ENCODE assay signal across 15 cellular contexts in genomic region chr12:93886533-93887511, GRCh38.
DNase-seq lines count a peak whose midpoint lies in the region; ATAC-seq, FAIRE-seq and TF ChIP-seq lines count a peak whose summit lies in the region.
"Had no signal": no experiment of that assay in that cellular context is flagged by ENCODE, and none has a peak within 500 bp of the region (broad histone marks: within the 10 kb centered on the region; RNA-seq: fewer than 3 reads in every experiment).

No MANE protein-coding gene starts in this region.

- intact Hi-C loops in prostate gland (cut with DNase I): no loop called here

- no peaks in the 10 kb centered on the region for H3K36me3 ChIP-seq in prostate gland

- peak overlapping the region; percentile 4 to 28 for H3K27ac ChIP-seq in prostate gland

- no peaks in the 10 kb centered on the region for H3K4me1 ChIP-seq in prostate gland (replicated peaks)

- WGBS in prostate gland: 53% methylated on average over 18 of the region's 18 CpGs

- H3K27ac Mint-ChIP-seq in activated naive CD4-positive, alpha-beta T cell treated with anti-CD3 and anti-CD28 coated beads, Interleukin-2, amount 50 U/mL, for 72 hours: no peak overlapping the region
- H3K27ac Mint-ChIP-seq: activated naive CD4-positive, alpha-beta T cell treated with anti-CD3 and anti-CD28 coated beads, Interleukin-2, amount 50 U/mL, for 24 hours; B cell had no signal

- no peak for ATAC-seq in activated naive CD4-positive, alpha-beta T cell treated with anti-CD3 and anti-CD28 coated beads, Interleukin-2, amount 50 U/mL, for 72 hours

- FAIRE-seq in RCC 7860 (lab: Jason Lieb, UNC): no peak
- FAIRE-seq: GM19239 had no signal

- no peak for TF ChIP-seq CTCF in AG10803 (conservative IDR thresholded peaks at IDR 0.05; ENCODE audit: low read length)
- no peak for TF ChIP-seq CTCF in prostate gland (IDR thresholded peaks at IDR 0.05)

- peak; percentile 96 for DNase-seq in AG10803 (ENCODE audit: low read depth)
- DNase-seq in HT1080 (ENCODE audit: low read depth): peak; percentile 37
- DNase-seq in brain pericyte (ENCODE audit: low read depth, low spot score): peak; percentile 29
- DNase-seq in prostate gland (ENCODE audit: low spot score): peak; percentile 23
- no peak for DNase-seq in activated naive CD4-positive, alpha-beta T cell treated with anti-CD3 and anti-CD28 coated beads, Interleukin-2, amount 50 U/mL, for 72 hours (ENCODE audit: low spot score in 2 of 2)
- DNase-seq in RCC 7860 (ENCODE audit: low spot score): no peak
- no peak for DNase-seq in activated CD4-positive, CD25-positive, alpha-beta regulatory T cell (lab: John Stamatoyannopoulos, UW)
- no peak for DNase-seq in stimulated activated CD4-positive, alpha-beta T cell treated with anti-CD3 and anti-CD28 coated beads, Interleukin-15, amount 100 ng/mL, for 24 hours
- DNase-seq: activated CD8-positive, alpha-beta memory T cell treated with anti-CD3 and anti-CD28 coated beads, Interleukin-2, amount 50 U/mL, for 48 hours; DMS79; nucleus accumbens; stimulated activated CD4-positive, alpha-beta T cell treated with anti-CD3 and anti-CD28 coated beads, Interleukin-2, amount 100 ng/mL, for 24 hours had no signal

- H3K27me3 ChIP-seq in prostate gland (replicated peaks; ENCODE audit: insufficient read depth): no peaks in the 10 kb centered on the region

- no peaks in the 10 kb centered on the region for H3K36me3 Mint-ChIP-seq in activated naive CD4-positive, alpha-beta T cell treated with anti-CD3 and anti-CD28 coated beads, Interleukin-2, amount 50 U/mL, for 72 hours
- H3K36me3 Mint-ChIP-seq: activated naive CD4-positive, alpha-beta T cell treated with anti-CD3 and anti-CD28 coated beads, Interleukin-2, amount 50 U/mL, for 24 hours had no signal

- TF ChIP-seq POLR2A in prostate gland (IDR thresholded peaks at IDR 0.05): no peak

- H3K9me3 ChIP-seq in prostate gland: no peaks in the 10 kb centered on the region

- H3K4me3 ChIP-seq in AG10803 (ENCODE audit: low read length): 0 out of 2 replicates have a peak overlapping the region, but pooled peaks have one; percentile 0
- no peak overlapping the region for H3K4me3 ChIP-seq in prostate gland

- H3K9me3 Mint-ChIP-seq in activated naive CD4-positive, alpha-beta T cell treated with anti-CD3 and anti-CD28 coated beads, Interleukin-2, amount 50 U/mL, for 72 hours: no peaks in the 10 kb centered on the region
- H3K9me3 Mint-ChIP-seq: activated naive CD4-positive, alpha-beta T cell treated with anti-CD3 and anti-CD28 coated beads, Interleukin-2, amount 50 U/mL, for 24 hours had no signal

Comparison
In these comparisons a context has a peak if more than half of its experiments do, and no peak if none do; other contexts are left out.
1. DNase-seq: peak in AG10803 (single experiment), HT1080 (single experiment), brain pericyte (single experiment) and prostate gland (single experiment); none in activated naive CD4-positive, alpha-beta T cell treated with anti-CD3 and anti-CD28 coated beads, Interleukin-2, amount 50 U/mL, for 72 hours (0 of 2), RCC 7860 (single experiment), activated CD4-positive, CD25-positive, alpha-beta regulatory T cell (0 of 4) and stimulated activated CD4-positive, alpha-beta T cell treated with anti-CD3 and anti-CD28 coated beads, Interleukin-15, amount 100 ng/mL, for 24 hours (single experiment).